28 cellular contexts compared by ENCODE assay signal in genomic region chr1:167484726-167485125, GRCh38. TPM values are rescaled to one million over a fixed set of nuclear protein-coding genes. Genes with fewer than 3 reads are reported as not detected.
A peak's percentile ranks its signal among the peaks of the same experiment; 100 is the strongest.
DNase-seq lines count a peak whose midpoint lies in the region; ATAC-seq, FAIRE-seq and TF ChIP-seq lines count a peak whose summit lies in the region.
"Had no signal": no experiment of that assay in that cellular context is flagged by ENCODE, and none has a peak within 500 bp of the region (broad histone marks: within the 10 kb centered on the region; RNA-seq: fewer than 3 reads in every experiment).

No MANE protein-coding gene starts in this region.

- CTCF ChIA-PET in activated CD4-positive, alpha-beta T cell treated with anti-CD3 and anti-CD28 coated beads for 36 hours (lab: Charles Lee): interaction anchor here (1.0 to 2.2 kb wide), 7 partner anchors 9 to 49 kb away, joined by 3 to 7 read pairs (median 5); no protein-coding TSS in a partner anchor

- peaks cover 54% of the 10 kb centered on the region for H3K36me3 Mint-ChIP-seq in activated CD4-positive, alpha-beta T cell treated with anti-CD3 and anti-CD28 coated beads for 36 hours (ENCODE audit: low read depth)
- H3K36me3 Mint-ChIP-seq in activated T-helper 17 cell treated with anti-CD3 and anti-CD28 coated beads, Interleukin-2, amount 50 U/mL, for 72 hours (ENCODE audit: low read depth): peaks cover 100% of the 10 kb centered on the region
- peaks cover 12% of the 10 kb centered on the region for H3K36me3 Mint-ChIP-seq in natural killer cell treated with Interleukin-12 subunit alpha and Interleukin-12 subunit beta and Interleukin-15 and Interleukin-18, amount 100 ng/mL, for 72 hours

- peak overlapping the region; percentile 50 for H3K4me3 Mint-ChIP-seq in activated CD4-positive, alpha-beta T cell treated with anti-CD3 and anti-CD28 coated beads for 36 hours
- H3K4me3 Mint-ChIP-seq in activated T-helper 17 cell treated with anti-CD3 and anti-CD28 coated beads, Interleukin-2, amount 50 U/mL, for 72 hours: peak overlapping the region; percentile 70
- peak overlapping the region; percentile 93 for H3K4me3 Mint-ChIP-seq in natural killer cell treated with Interleukin-12 subunit alpha and Interleukin-12 subunit beta and Interleukin-15 and Interleukin-18, amount 100 ng/mL, for 72 hours
- H3K4me3 Mint-ChIP-seq: HFFc6 had no signal

- DNase-seq in activated CD4-positive, alpha-beta T cell treated with anti-CD3 and anti-CD28 coated beads for 36 hours: no peak
- DNase-seq in activated CD4-positive, alpha-beta T cell treated with anti-CD3 and anti-CD28 coated beads for 4 hours: no peak
- no peak for DNase-seq in natural killer cell treated with Interleukin-12 subunit alpha and Interleukin-12 subunit beta and Interleukin-15 and Interleukin-18, amount 100 ng/mL, for 72 hours (ENCODE audit: low spot score)
- no peak for DNase-seq in D721Med (ENCODE audit: insufficient read length, low spot score)
- DNase-seq in NCI-H345 treated with DMSO at 0.1 percent for 48 hours (lab: John Stamatoyannopoulos, UW; ENCODE audit: unreplicated experiment): no peak
- DNase-seq in ureter (ENCODE audit: low spot score): no peak
- DNase-seq: activated CD4-positive, CD25-positive, alpha-beta regulatory T cell treated with anti-CD3 and anti-CD28 coated beads, Interleukin-2, amount 50 U/mL, for 72 hours; AML-193; amniotic stem cell; cortex of kidney; HFFc6; Karpas-422; NCI-H1048; NCI-H187 treated with DMSO at 0.1 percent for 48 hours; NCI-H2227 treated with DMSO at 0.1 percent for 48 hours; NCI-H748 treated with DMSO at 0.1 percent for 48 hours; retina; stimulated activated CD4-positive, alpha-beta T cell treated with anti-CD3 and anti-CD28 coated beads, Interleukin-4, amount 100 ng/mL, for 1 hour; stomach; transverse colon had no signal

- H3K27me3 Mint-ChIP-seq in activated CD4-positive, alpha-beta T cell treated with anti-CD3 and anti-CD28 coated beads for 36 hours: no peaks in the 10 kb centered on the region
- H3K27me3 Mint-ChIP-seq in activated T-helper 17 cell treated with anti-CD3 and anti-CD28 coated beads, Interleukin-2, amount 50 U/mL, for 72 hours: no peaks in the 10 kb centered on the region
- no peaks in the 10 kb centered on the region for H3K27me3 Mint-ChIP-seq in natural killer cell treated with Interleukin-12 subunit alpha and Interleukin-12 subunit beta and Interleukin-15 and Interleukin-18, amount 100 ng/mL, for 72 hours

- H3K9me3 Mint-ChIP-seq in activated CD4-positive, alpha-beta T cell treated with anti-CD3 and anti-CD28 coated beads for 36 hours (ENCODE audit: low read depth): no peaks in the 10 kb centered on the region
- no peaks in the 10 kb centered on the region for H3K9me3 Mint-ChIP-seq in activated T-helper 17 cell treated with anti-CD3 and anti-CD28 coated beads, Interleukin-2, amount 50 U/mL, for 72 hours
- H3K9me3 Mint-ChIP-seq in natural killer cell treated with Interleukin-12 subunit alpha and Interleukin-12 subunit beta and Interleukin-15 and Interleukin-18, amount 100 ng/mL, for 72 hours: no peaks in the 10 kb centered on the region
- H3K9me3 Mint-ChIP-seq: HFFc6 had no signal

- intact Hi-C loops in activated CD4-positive, alpha-beta T cell treated with anti-CD3 and anti-CD28 coated beads for 36 hours (cut with DNase I, micrococcal nuclease): loop anchor here in 1 of 2 experiments (5.0 kb wide), 1 partner anchor 33 kb away; the partner anchor contains the start of gene CD247

- peaks cover 86% of the 10 kb centered on the region for H3K36me3 ChIP-seq in KOPT-K1 (ENCODE audit: insufficient read depth, low read length)
- H3K36me3 ChIP-seq: stomach, transverse colon had no signal

- POLR2A ChIA-PET in activated CD4-positive, alpha-beta T cell treated with anti-CD3 and anti-CD28 coated beads for 36 hours (lab: Charles Lee): interaction anchor here (1.0 kb wide), 1 partner anchor 29 kb away, joined by 3 read pairs; no protein-coding TSS in a partner anchor

- no peak for ATAC-seq in activated CD4-positive, alpha-beta T cell treated with anti-CD3 and anti-CD28 coated beads for 36 hours
- ATAC-seq in activated T-helper 17 cell treated with anti-CD3 and anti-CD28 coated beads, Interleukin-2, amount 50 U/mL, for 72 hours (replicated peaks): no peak
- no peak for ATAC-seq in natural killer cell treated with Interleukin-12 subunit alpha and Interleukin-12 subunit beta and Interleukin-15 and Interleukin-18, amount 100 ng/mL, for 72 hours
- ATAC-seq: SK-N-SH treated with all-trans-retinoic acid at 6 μM for 48 hours had no signal

- no peaks in the 10 kb centered on the region for H3K9me3 ChIP-seq in KOPT-K1 (ENCODE audit: insufficient read depth, low read length, poor library complexity, severe bottlenecking)
- H3K9me3 ChIP-seq: stomach, transverse colon had no signal

- peak overlapping the region; percentile 89 for H3K27ac Mint-ChIP-seq in activated CD4-positive, alpha-beta T cell treated with anti-CD3 and anti-CD28 coated beads for 36 hours
- H3K27ac Mint-ChIP-seq in activated T-helper 17 cell treated with anti-CD3 and anti-CD28 coated beads, Interleukin-2, amount 50 U/mL, for 72 hours: peak overlapping the region; percentile 86
- peak overlapping the region; percentile 96 to 98 for H3K27ac Mint-ChIP-seq in natural killer cell treated with Interleukin-12 subunit alpha and Interleukin-12 subunit beta and Interleukin-15 and Interleukin-18, amount 100 ng/mL, for 72 hours
- H3K27ac Mint-ChIP-seq: HFFc6 had no signal

- peak overlapping the region; percentile 59 for H3K27ac ChIP-seq in KOPT-K1 (ENCODE audit: low read depth, low read length, poor library complexity, severe bottlenecking)
- H3K27ac ChIP-seq: stomach, transverse colon had no signal

- H3K4me1 Mint-ChIP-seq in activated CD4-positive, alpha-beta T cell treated with anti-CD3 and anti-CD28 coated beads for 36 hours: peaks cover 96% of the 10 kb centered on the region
- H3K4me1 Mint-ChIP-seq in activated T-helper 17 cell treated with anti-CD3 and anti-CD28 coated beads, Interleukin-2, amount 50 U/mL, for 72 hours: peaks cover 68% of the 10 kb centered on the region
- H3K4me1 Mint-ChIP-seq in natural killer cell treated with Interleukin-12 subunit alpha and Interleukin-12 subunit beta and Interleukin-15 and Interleukin-18, amount 100 ng/mL, for 72 hours (ENCODE audit: low read depth in 2 of 2): peaks cover 90 to 95% of the 10 kb centered on the region in 2 donors

- TF ChIP-seq CTCF in D721Med (IDR thresholded peaks at IDR 0.05; ENCODE audit: insufficient read depth, missing control alignments): no peak

- no peak for FAIRE-seq in D721Med (lab: Jason Lieb, UNC)
- FAIRE-seq: bronchial epithelial cell, endometrium had no signal

RNA-seq across cellular contexts. Expression of gene CD247, which starts 33.6 kb away (rescaled TPM):
- 100 to 1,000 TPM; 149 TPM for total RNA-seq in activated CD4-positive, alpha-beta T cell treated with anti-CD3 and anti-CD28 coated beads for 36 hours
- total RNA-seq in activated T-helper 17 cell treated with anti-CD3 and anti-CD28 coated beads, Interleukin-2, amount 50 U/mL, for 72 hours: 100 to 1,000 TPM; 168 to 217 TPM
- 100 to 1,000 TPM; 169 to 384 TPM for total RNA-seq in natural killer cell treated with Interleukin-12 subunit alpha and Interleukin-12 subunit beta and Interleukin-15 and Interleukin-18, amount 100 ng/mL, for 72 hours
- 4.7 TPM for total RNA-seq in ureter
- total RNA-seq: A172, bronchial epithelial cell, HFFc6, myocyte, osteocyte had no signal

Comparison
In these comparisons a context has a peak if more than half of its experiments do, and no peak if none do; other contexts are left out.
1. RNA of gene CD247, which starts 33.6 kb away (total RNA-seq): 169 to 384 TPM in natural killer cell treated with Interleukin-12 subunit alpha and Interleukin-12 subunit beta and Interleukin-15 and Interleukin-18, amount 100 ng/mL, for 72 hours, 168 to 217 TPM in activated T-helper 17 cell treated with anti-CD3 and anti-CD28 coated beads, Interleukin-2, amount 50 U/mL, for 72 hours and 149 TPM in activated CD4-positive, alpha-beta T cell treated with anti-CD3 and anti-CD28 coated beads for 36 hours; 4.7 TPM in ureter (single experiment); every median in the first group is over 10 times any median in the second.
2. Peak in every context shown above with its lines, with median percentiles within 50 percentile points of each other: H3K27ac Mint-ChIP-seq and H3K4me3 Mint-ChIP-seq.